In the genomic region with DNA sequence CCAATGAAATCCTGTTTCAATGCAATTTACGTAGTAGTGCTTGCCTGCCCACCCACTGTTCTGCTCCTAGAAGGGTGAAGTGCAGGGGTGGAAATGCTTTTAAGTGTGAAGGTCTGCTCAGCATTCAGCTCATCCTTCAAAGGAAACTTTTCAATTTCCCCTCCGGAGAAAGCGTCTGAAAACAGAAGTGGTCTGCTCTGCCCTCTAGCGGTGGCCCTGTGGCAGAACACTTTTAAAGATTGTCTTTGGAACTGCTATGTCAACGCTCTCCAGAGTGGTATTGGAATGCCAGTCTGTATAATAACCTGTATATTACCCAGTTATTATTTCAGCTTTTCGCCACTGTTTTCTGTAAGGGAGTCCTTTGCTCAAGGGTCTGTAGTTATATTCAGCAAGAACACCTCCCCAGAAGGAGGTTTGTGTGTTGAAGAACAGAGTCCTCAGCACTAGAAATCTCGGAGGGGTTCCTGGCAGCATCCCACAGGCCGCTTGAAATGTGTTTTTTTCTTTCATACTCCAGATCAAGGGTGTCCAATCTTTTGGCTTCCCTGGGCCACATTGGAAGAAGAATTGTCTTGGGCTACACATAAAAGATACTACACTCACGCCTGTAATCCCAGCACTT, we compare ENCODE assay signal across 9 cellular contexts.
A peak's percentile ranks its signal among the peaks of the same experiment; 100 is the strongest.
DNase-seq lines count a peak whose midpoint lies in the region; ATAC-seq and TF ChIP-seq lines count a peak whose summit lies in the region.
"Had no signal": no experiment of that assay in that cellular context is flagged by ENCODE, and none has a peak within 500 bp of the region (broad histone marks: within the 10 kb centered on the region; RNA-seq: fewer than 3 reads in every experiment).

No MANE protein-coding gene starts in this region.

- peaks cover 3 to 9% (median 3%) of the 10 kb centered on the region in 3 donors for H3K27me3 Mint-ChIP-seq in CD14-positive monocyte (ENCODE audit: low read depth in 3 of 3)
- peaks cover 10 to 11% of the 10 kb centered on the region in 2 donors for H3K27me3 Mint-ChIP-seq in T-cell

- TF ChIP-seq CTCF in CD14-positive monocyte (IDR thresholded peaks at IDR 0.05) = peak; percentile 94

- H3K4me1 Mint-ChIP-seq in CD14-positive monocyte = peaks cover 21% of the 10 kb centered on the region
- peaks cover 14 to 21% (median 18%) of the 10 kb centered on the region in 3 donors for H3K4me1 Mint-ChIP-seq in T-cell

- POLR2A ChIA-PET in T-cell (lab: Charles Lee) = interaction anchor here (0.6 kb wide), 2 partner anchors 22 to 236 kb away, joined by 3 to 6 read pairs; no protein-coding TSS in a partner anchor

- peak overlapping the region; percentile 56 to 64 for H3K4me3 Mint-ChIP-seq in CD14-positive monocyte
- H3K4me3 Mint-ChIP-seq in T-cell = no peak overlapping the region
- H3K4me3 Mint-ChIP-seq: IgD-negative memory B cell had no signal

- H3K36me3 Mint-ChIP-seq in CD14-positive monocyte (no peaks in the 10 kb centered on the region), T-cell (no peaks in the 10 kb centered on the region)
- H3K36me3 Mint-ChIP-seq: IgD-negative memory B cell had no signal

- intact Hi-C loops in CD14-positive monocyte (cut with micrococcal nuclease) = loop anchor here (5.0 to 10.0 kb wide), 2 partner anchors 236 to 554 kb away; no protein-coding TSS in a partner anchor

- DNase-seq in CD14-positive monocyte (ENCODE audit: low spot score) (no peak), GM19238 (ENCODE audit: insufficient read length, low spot score) (peak; percentile 17), LHCN-M2 (ENCODE audit: low read depth) (peak; percentile 36), T-cell (peak in 32 of 34 experiments; percentile 4 to 63 (median 36)), astrocyte of the hippocampus (ENCODE audit: low read depth, low spot score) (peak; percentile 74), iPS-NIHi7 (ENCODE audit: extremely low spot score) (peak; percentile 68)
- peak; percentile 58 for DNase-seq in stimulated activated CD4-positive, alpha-beta T cell treated with anti-CD3 and anti-CD28 coated beads, Interleukin-15, amount 100 ng/mL, for 24 hours

- ATAC-seq in T-cell (replicated peaks in 1 of 4) = peak; percentile 64 to 71 (median 68)
- no peak for ATAC-seq in HG03095 (IDR thresholded peaks at IDR 0.05; ENCODE audit: unreplicated experiment)

- no peaks in the 10 kb centered on the region for H3K9me3 Mint-ChIP-seq in CD14-positive monocyte
- no peaks in the 10 kb centered on the region for H3K9me3 Mint-ChIP-seq in T-cell
- H3K9me3 Mint-ChIP-seq: IgD-negative memory B cell had no signal

- CTCF ChIA-PET in T-cell (lab: Charles Lee) = interaction anchor here (0.5 to 12.2 kb wide), 34 partner anchors 8 to 1439 kb away, joined by 3 to 141 read pairs (median 4); a partner anchor contains a TSS

- H3K27ac Mint-ChIP-seq in CD14-positive monocyte (peak overlapping the region in 1 of 7 donors; percentile 19), T-cell (no peak overlapping the region)

Comparison
In these comparisons a context has a peak if more than half of its experiments do, and no peak if none do; other contexts are left out.
1. H3K4me3 Mint-ChIP-seq: peak in CD14-positive monocyte (2 of 2); none in T-cell (0 of 3).